ENCODE assay signal across 10 cellular contexts in the genomic region with DNA sequence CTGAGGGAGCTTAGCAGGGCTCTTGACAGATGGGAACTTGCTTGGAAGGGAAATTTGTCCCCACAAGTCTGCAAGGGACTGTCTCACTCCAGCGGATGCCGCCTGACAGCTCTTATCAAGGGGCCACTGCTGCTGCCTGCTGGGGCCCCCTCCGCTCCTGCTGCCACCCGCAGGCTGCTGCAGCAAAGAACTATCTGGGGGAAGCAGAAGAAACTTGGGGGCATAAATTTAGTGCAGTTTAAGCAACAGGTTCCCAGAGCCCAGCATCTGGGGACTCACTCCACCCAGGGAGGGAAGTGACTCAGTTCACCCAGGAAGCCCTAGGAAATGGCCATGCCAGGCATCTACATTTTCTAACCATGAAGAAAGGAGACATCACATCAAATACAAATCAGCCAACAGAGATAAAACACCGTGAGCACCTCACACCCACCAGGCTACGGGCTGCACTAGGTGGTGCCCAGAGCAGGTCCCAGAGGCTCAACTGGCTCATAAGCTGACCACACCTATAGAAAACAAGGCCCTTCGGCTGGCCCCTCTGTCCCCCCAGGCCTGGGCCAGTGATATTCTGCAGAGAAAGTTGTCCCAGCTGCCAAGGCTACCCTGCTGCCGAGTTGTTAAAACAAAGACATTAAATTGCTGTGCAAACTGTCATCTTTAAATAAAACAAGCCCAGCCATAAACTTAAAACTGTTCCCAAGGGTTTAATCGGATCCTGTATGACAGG. TPM values are rescaled to one million over a fixed set of nuclear protein-coding genes. Genes with fewer than 3 reads are reported as not detected.
A peak's percentile ranks its signal among the peaks of the same experiment; 100 is the strongest.
DNase-seq lines count a peak whose midpoint lies in the region; ATAC-seq, FAIRE-seq and TF ChIP-seq lines count a peak whose summit lies in the region.
"Had no signal": no experiment of that assay in that cellular context is flagged by ENCODE, and none has a peak within 500 bp of the region (broad histone marks: within the 10 kb centered on the region; RNA-seq: fewer than 3 reads in every experiment).

No MANE protein-coding gene starts in this region.

- POLR2A ChIA-PET in GM12878 (lab: Charles Lee), result interaction anchor here (0.6 to 2.7 kb wide), 8 partner anchors 8 to 245 kb away, joined by 3 to 13 read pairs (median 4); no protein-coding TSS in a partner anchor

- H3K27ac ChIP-seq in GM12878 (ENCODE audit: control insufficient read depth, insufficient read depth) (peak overlapping the region; percentile 60), sigmoid colon (peak overlapping the region in 3 of 4 donors; percentile 83 to 97 (median 95))

- peak overlapping the region; percentile 86 for H3K4me3 Mint-ChIP-seq in T-helper 1 cell treated with Interleukin-12 subunit alpha and Interleukin-12 subunit beta and Interleukin-4 antibody, amounts not matched to agents 30 μg/mL and 1 μg/mL, for 36 hours

- CTCF ChIA-PET in GM12878 (lab: Yijun Ruan, JAX), result interaction anchor here (0.7 to 3.1 kb wide), 10 partner anchors 8 to 340 kb away, joined by 3 to 31 read pairs (median 4); no protein-coding TSS in a partner anchor

- in situ Hi-C loops in GM12878 (cut with MboI), result no loop called here

- SMC1A ChIA-PET in GM12878 (lab: Charles Lee; ENCODE audit: uncharacterized antibody, unreplicated experiment), result interaction anchor here (1.0 to 6.4 kb wide), 9 partner anchors 8 to 93 kb away, joined by 3 to 62 read pairs (median 6); a partner anchor contains a TSS

- H3K4me3 ChIP-seq in GM12878 (peak overlapping the region; percentile 84), sigmoid colon (peak overlapping the region in 3 of 4 donors; percentile 14 to 15 (median 14))

- H3K9me3 Mint-ChIP-seq in T-helper 1 cell treated with Interleukin-12 subunit alpha and Interleukin-12 subunit beta and Interleukin-4 antibody, amounts not matched to agents 30 μg/mL and 1 μg/mL, for 36 hours, result no peaks in the 10 kb centered on the region

- H3K9me3 ChIP-seq in GM12878 (replicated peaks; ENCODE audit: control insufficient read depth, insufficient read depth, low read length) (no peaks in the 10 kb centered on the region), sigmoid colon (no peaks in the 10 kb centered on the region)

- no peak for ATAC-seq in GM12878
- no peak for ATAC-seq in HG03571 (IDR thresholded peaks at IDR 0.05; ENCODE audit: unreplicated experiment)
- ATAC-seq in GM18867 (IDR thresholded peaks at IDR 0.05; ENCODE audit: unreplicated experiment), result no peak

- H3K4me1 ChIP-seq in GM12878 (ENCODE audit: control insufficient read depth, insufficient read depth, low read length), result peaks cover 30% of the 10 kb centered on the region
- H3K4me1 ChIP-seq in sigmoid colon, result peaks cover 0 to 85% (median 75%) of the 10 kb centered on the region in 4 donors

- H3K36me3 Mint-ChIP-seq in T-helper 1 cell treated with Interleukin-12 subunit alpha and Interleukin-12 subunit beta and Interleukin-4 antibody, amounts not matched to agents 30 μg/mL and 1 μg/mL, for 36 hours (ENCODE audit: low read depth), result peaks cover 20% of the 10 kb centered on the region

- BruUV-seq in GM12878 (replicated peaks; lab: Mats Ljungman, UMichigan), result no TSS peak

- TF ChIP-seq RAD21 in GM12878 (IDR thresholded peaks at IDR 0.05; ENCODE audit: insufficient read depth, low read depth, low read length), result peak; percentile 42; the same call in 1 of the 2 replicates

- H3K36me3 ChIP-seq in GM12878 (ENCODE audit: control insufficient read depth in 2 of 2, insufficient read depth in 2 of 2, low read length in 1 of 2) (no peaks in the 10 kb centered on the region), sigmoid colon (no peaks in the 10 kb centered on the region)

- H2AFZ ChIP-seq in GM12878 (ENCODE audit: control insufficient read depth, low read depth, low read length), result no peak overlapping the region

- H3K4me2 ChIP-seq in GM12878 (ENCODE audit: control insufficient read depth, insufficient read depth), result peak overlapping the region; percentile 92

- intact Hi-C loops in GM12878 (cut with micrococcal nuclease; ENCODE audit: unreplicated experiment) (no loop called here), sigmoid colon (cut with DNase I) (no loop called here)

- no peak for DNase-seq in GM12878 (ENCODE audit: low read depth, low spot score)
- DNase-seq in sigmoid colon, result peak; percentile 62
- DNase-seq in mesenteric fat pad (ENCODE audit: low spot score), result no peak
- no peak for DNase-seq in MV-4-11 (lab: John Stamatoyannopoulos, UW)
- DNase-seq: cortex of kidney, mesendoderm had no signal

- H3K27ac Mint-ChIP-seq in T-helper 1 cell treated with Interleukin-12 subunit alpha and Interleukin-12 subunit beta and Interleukin-4 antibody, amounts not matched to agents 30 μg/mL and 1 μg/mL, for 36 hours, result peak overlapping the region; percentile 90

- peak overlapping the region; percentile 43 for H3K9ac ChIP-seq in GM12878 (ENCODE audit: control insufficient read depth, insufficient read depth, low read length)

- WGBS in GM12878 (ENCODE audit: insufficient coverage, insufficient replicate concordance, low lambda C conversion rate, missing lambda C conversion rate), result 71% methylated on average over 9 of the region's 9 CpGs
- WGBS in sigmoid colon, 2 donors, result 41 to 46% methylated on average over 9 of the region's 9 CpGs

- FAIRE-seq in GM12878 (lab: Jason Lieb, UNC), result no peak

- RAD21 ChIA-PET in GM12878 (lab: Charles Lee; ENCODE audit: unreplicated experiment), result interaction anchor here (0.7 to 5.3 kb wide), 8 partner anchors 9 to 44 kb away, joined by 3 to 55 read pairs (median 4); no protein-coding TSS in a partner anchor

- no peaks in the 10 kb centered on the region for H3K27me3 Mint-ChIP-seq in T-helper 1 cell treated with Interleukin-12 subunit alpha and Interleukin-12 subunit beta and Interleukin-4 antibody, amounts not matched to agents 30 μg/mL and 1 μg/mL, for 36 hours (ENCODE audit: low read depth)

- no peak for TF ChIP-seq EP300 in GM12878 (IDR thresholded peaks at IDR 0.05; ENCODE audit: borderline replicate concordance in 1 of 2, control insufficient read depth in 1 of 2, low read depth in 2 of 2, low read length in 2 of 2)
- no peak for TF ChIP-seq EP300 in sigmoid colon (IDR thresholded peaks at IDR 0.05)

- peaks cover 3% of the 10 kb centered on the region; the same call in 1 of the 2 replicates for H4K20me1 ChIP-seq in GM12878 (ENCODE audit: control insufficient read depth, insufficient read depth)

- TF ChIP-seq CTCF in GM12873 (IDR thresholded peaks at IDR 0.05; ENCODE audit: insufficient read depth, low read depth, low read length, missing control alignments) (peak; percentile 25), GM12878 (IDR thresholded peaks at IDR 0.05 in 2 of 3, conservative IDR thresholded peaks at IDR 0.05 in 1 of 3; ENCODE audit: control insufficient read depth in 2 of 3, extremely low read depth in 1 of 3, insufficient read depth in 1 of 3, low read depth in 3 of 3, low read length in 3 of 3) (peak; percentile 18 to 22 (median 21); a peak in 3 of 6 replicates), sigmoid colon (IDR thresholded peaks at IDR 0.05) (no peak)

- H3K27me3 ChIP-seq in GM12878 (replicated peaks in 1 of 2; ENCODE audit: control insufficient read depth in 2 of 2, insufficient read depth in 2 of 2, low read length in 1 of 2) (no peaks in the 10 kb centered on the region), sigmoid colon (no peaks in the 10 kb centered on the region)

- H3K4me1 Mint-ChIP-seq in T-helper 1 cell treated with Interleukin-12 subunit alpha and Interleukin-12 subunit beta and Interleukin-4 antibody, amounts not matched to agents 30 μg/mL and 1 μg/mL, for 36 hours (ENCODE audit: low read depth), result peaks cover 62% of the 10 kb centered on the region

- TF ChIP-seq POLR2A in GM12878 (IDR thresholded peaks at IDR 0.05; ENCODE audit: low read depth, low read length) (no peak), sigmoid colon (IDR thresholded peaks at IDR 0.05) (no peak)

- peaks cover 72% of the 10 kb centered on the region for H3K79me2 ChIP-seq in GM12878 (ENCODE audit: control insufficient read depth, insufficient read depth, low read length)

RNA-seq across cellular contexts. Expression of a gene that starts 3.7 kb away (rescaled TPM):
- total RNA-seq in GM12878 (2013; cell fraction: nucleolus; rRNA removed), result 17.2 and 20.2 TPM in 2 replicates
- total RNA-seq in GM12878 (2014; rRNA removed), result 97.4 and 102 TPM in 2 replicates
- total RNA-seq in GM12878 (2014; rRNA removed; fragmentation: Illumina TruSeq; extraction: Trizol), result 124 and 131 TPM in 2 replicates
- 114 and 128 TPM in 2 replicates for total RNA-seq in GM12878 (2021)
- polyA plus RNA-seq in GM12878 (2011; ENCODE audit: low read depth), result 113 TPM
- polyA plus RNA-seq in GM12878 (2011; rRNA removed), result 186 and 284 TPM in 2 replicates
- 71.0 and 87.2 TPM in 2 replicates for polyA plus RNA-seq in GM12878 (2011; cell fraction: cytosol; rRNA removed)
- 39.4 and 46.2 TPM in 2 replicates for polyA plus RNA-seq in GM12878 (2011; cell fraction: nucleus; rRNA removed)
- polyA plus RNA-seq in GM12878 (2012), result 162 and 180 TPM in 2 replicates
- polyA plus RNA-seq in GM12878 (2014; fragmentation: Illumina TruSeq; extraction: Trizol), result 193 and 226 TPM in 2 replicates
- polyA plus RNA-seq in GM12878 (2014; fragmentation: Nextera tagmentation; extraction: Ambion mirVana), result 100 to 1,000 TPM in 1 of 2 experiments, 10 to 100 TPM in 1; 72.8 to 134 TPM
- polyA plus RNA-seq in GM12878 (2014; rRNA removed), result 134 and 157 TPM in 2 replicates
- 100 to 1,000 TPM; 116 to 123 TPM for polyA plus RNA-seq in GM12878 (2016; fragmentation: Nextera tagmentation; extraction: Ambion mirVana)
- 38.0 and 39.4 TPM in 2 replicates for polyA minus RNA-seq in GM12878 (2011; rRNA and poly(A)+ RNA removed)
- 34.1 and 34.9 TPM in 2 replicates for polyA minus RNA-seq in GM12878 (2011; cell fraction: cytosol; rRNA and poly(A)+ RNA removed)
- 8.6 and 10.7 TPM in 2 replicates for polyA minus RNA-seq in GM12878 (2011; cell fraction: nucleus; rRNA and poly(A)+ RNA removed)
- total RNA-seq in sigmoid colon, result 100 to 1,000 TPM; 125 to 192 (median 167) TPM
- 100 to 1,000 TPM in 1 of 3 donors, 10 to 100 TPM in 2; 54.1 to 106 (median 64.3) TPM for polyA plus RNA-seq in sigmoid colon
- 18.1 TPM for total RNA-seq in mesenteric fat pad

RNA-seq across cellular contexts. Expression of a gene that starts 58.0 kb away (rescaled TPM):
- 330 and 333 TPM in 2 replicates for total RNA-seq in GM12878 (2013; cell fraction: nucleolus; rRNA removed)
- 34.6 and 45.9 TPM in 2 replicates for total RNA-seq in GM12878 (2014; rRNA removed)
- 57.4 and 63.4 TPM in 2 replicates for total RNA-seq in GM12878 (2014; rRNA removed; fragmentation: Illumina TruSeq; extraction: Trizol)
- 132 and 143 TPM in 2 replicates for total RNA-seq in GM12878 (2021)
- polyA plus RNA-seq in GM12878 (2011; ENCODE audit: low read depth), result 105 TPM
- 159 and 241 TPM in 2 replicates for polyA plus RNA-seq in GM12878 (2011; rRNA removed)
- polyA plus RNA-seq in GM12878 (2011; cell fraction: cytosol; rRNA removed), result 49.4 and 62.0 TPM in 2 replicates
- 303 and 378 TPM in 2 replicates for polyA plus RNA-seq in GM12878 (2011; cell fraction: nucleus; rRNA removed)
- polyA plus RNA-seq in GM12878 (2012), result 116 and 138 TPM in 2 replicates
- polyA plus RNA-seq in GM12878 (2014; fragmentation: Illumina TruSeq; extraction: Trizol), result 133 and 163 TPM in 2 replicates
- 10 to 100 TPM; 26.0 to 68.2 TPM for polyA plus RNA-seq in GM12878 (2014; fragmentation: Nextera tagmentation; extraction: Ambion mirVana)
- 87.8 and 91.7 TPM in 2 replicates for polyA plus RNA-seq in GM12878 (2014; rRNA removed)
- polyA plus RNA-seq in GM12878 (2016; fragmentation: Nextera tagmentation; extraction: Ambion mirVana), result 10 to 100 TPM; 29.0 to 34.9 TPM
- polyA minus RNA-seq in GM12878 (2011; rRNA and poly(A)+ RNA removed), result 61.0 and 95.1 TPM in 2 replicates
- polyA minus RNA-seq in GM12878 (2011; cell fraction: cytosol; rRNA and poly(A)+ RNA removed), result 36.2 and 36.9 TPM in 2 replicates
- polyA minus RNA-seq in GM12878 (2011; cell fraction: nucleus; rRNA and poly(A)+ RNA removed), result 58.6 and 76.9 TPM in 2 replicates
- 100 to 1,000 TPM in 1 of 4 donors, 10 to 100 TPM in 3; 68.3 to 132 (median 90.0) TPM for total RNA-seq in sigmoid colon
- 10 to 100 TPM; 29.4 to 47.8 (median 30.1) TPM for polyA plus RNA-seq in sigmoid colon
- 97.6 TPM for total RNA-seq in mesenteric fat pad

Comparison
In these comparisons a context has a peak if more than half of its experiments do, and no peak if none do; other contexts are left out.
1. CTCF ChIP-seq: peak in GM12873 (single experiment) and GM12878 (3 of 3); none in sigmoid colon (0 of 4).